8 cellular contexts compared by ENCODE assay signal in genomic region chr19:37902668-37903067, GRCh38. TPM values are rescaled to one million over a fixed set of nuclear protein-coding genes. Genes with fewer than 3 reads are reported as not detected.
A peak's percentile ranks its signal among the peaks of the same experiment; 100 is the strongest.
DNase-seq lines count a peak whose midpoint lies in the region; ATAC-seq lines count a peak whose summit lies in the region.

No MANE protein-coding gene starts in this region.

- peak; percentile 79 for DNase-seq in activated gamma-delta T cell treated with Interleukin-2 at 50 U/mL for 16 hours
- no peak for DNase-seq in activated gamma-delta T cell (lab: John Stamatoyannopoulos, UW)
- DNase-seq in NCI-H1417 treated with DMSO at 0.1 percent for 48 hours (lab: John Stamatoyannopoulos, UW) = peak; percentile 41
- peak; percentile 89 for DNase-seq in SW480 (ENCODE audit: low spot score)
- peak; percentile 86 for DNase-seq in activated naive CD8-positive, alpha-beta T cell treated with anti-CD3 and anti-CD28 coated beads, Interleukin-2, amount 50 U/mL, for 24 hours
- peak; percentile 80 for DNase-seq in left cardiac atrium
- peak; percentile 47 for DNase-seq in renal cortical epithelial cell (ENCODE audit: low read depth)

- no peaks in the 10 kb centered on the region for H3K27me3 Mint-ChIP-seq in activated naive CD8-positive, alpha-beta T cell treated with anti-CD3 and anti-CD28 coated beads, Interleukin-2, amount 50 U/mL, for 24 hours

- peak; percentile 41 for ATAC-seq in activated naive CD8-positive, alpha-beta T cell treated with anti-CD3 and anti-CD28 coated beads, Interleukin-2, amount 50 U/mL, for 24 hours
- ATAC-seq in left cardiac atrium (peak in 1 of 2 donors; percentile 20), GM21786 (IDR thresholded peaks at IDR 0.05; ENCODE audit: unreplicated experiment) (no peak)

- no peak overlapping the region for H3K4me3 Mint-ChIP-seq in activated naive CD8-positive, alpha-beta T cell treated with anti-CD3 and anti-CD28 coated beads, Interleukin-2, amount 50 U/mL, for 24 hours

- no peaks in the 10 kb centered on the region for H3K36me3 Mint-ChIP-seq in activated naive CD8-positive, alpha-beta T cell treated with anti-CD3 and anti-CD28 coated beads, Interleukin-2, amount 50 U/mL, for 24 hours (ENCODE audit: low read depth)

- H3K27ac Mint-ChIP-seq in activated naive CD8-positive, alpha-beta T cell treated with anti-CD3 and anti-CD28 coated beads, Interleukin-2, amount 50 U/mL, for 24 hours = no peak overlapping the region

- no peaks in the 10 kb centered on the region for H3K9me3 Mint-ChIP-seq in activated naive CD8-positive, alpha-beta T cell treated with anti-CD3 and anti-CD28 coated beads, Interleukin-2, amount 50 U/mL, for 24 hours

- H3K4me1 Mint-ChIP-seq in activated naive CD8-positive, alpha-beta T cell treated with anti-CD3 and anti-CD28 coated beads, Interleukin-2, amount 50 U/mL, for 24 hours = peaks cover 14% of the 10 kb centered on the region

- intact Hi-C loops in left cardiac atrium (cut with DNase I) = loop anchor here (5.0 kb wide), 1 partner anchor 195 kb away; no protein-coding TSS in a partner anchor

RNA-seq across cellular contexts. Expression of gene WDR87, which starts 3.7 kb away (rescaled TPM):
- total RNA-seq in left cardiac atrium (not detected), renal cortical epithelial cell (not detected in 2 replicates)

RNA-seq across cellular contexts. Expression of gene SIPA1L3, which starts 4.3 kb away (rescaled TPM):
- total RNA-seq in left cardiac atrium (1 to 10 TPM; 9.8 to 10.0 TPM), renal cortical epithelial cell (40.3 and 77.2 TPM in 2 replicates)
